26 cellular contexts compared by ENCODE assay signal in the genomic region with DNA sequence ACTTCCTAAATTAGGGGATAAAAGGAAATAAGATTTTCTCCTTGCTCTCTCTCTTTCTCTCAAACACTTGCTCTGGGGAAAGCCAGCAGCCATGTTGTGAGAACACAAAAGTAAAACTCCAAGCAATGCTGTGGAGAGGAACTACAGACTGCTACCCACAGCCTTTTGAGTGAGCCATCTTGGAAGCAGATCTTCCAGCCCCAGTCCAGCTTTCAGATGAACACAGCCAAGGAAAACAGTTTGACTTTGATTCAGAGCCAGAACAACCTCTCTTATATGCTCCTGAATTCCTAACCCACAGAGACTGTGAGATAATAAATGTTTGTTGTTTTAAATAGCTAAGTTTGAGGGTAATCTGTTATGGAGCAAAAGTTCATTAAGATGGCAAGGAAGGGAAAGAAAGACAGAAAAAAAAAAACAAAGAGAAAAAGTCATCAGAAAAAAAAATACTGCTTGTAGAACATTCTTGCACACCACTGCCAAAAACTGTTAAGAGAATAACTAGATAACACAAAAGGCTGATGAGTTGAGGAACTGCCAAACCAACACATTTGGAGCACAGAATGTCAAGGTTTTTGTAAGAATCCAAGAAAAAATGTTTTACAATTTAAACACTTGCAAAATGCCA.
"Had no signal": no experiment of that assay in that cellular context is flagged by ENCODE, and none has a peak within 500 bp of the region (broad histone marks: within the 10 kb centered on the region; RNA-seq: fewer than 3 reads in every experiment).

No MANE protein-coding gene starts in this region.

- ATAC-seq: gastrocnemius medialis; naive thymus-derived CD4-positive, alpha-beta T cell; psoas muscle had no signal

- FAIRE-seq: endometrium, urothelium cell line had no signal

- H3K4me3 Mint-ChIP-seq: activated B cell treated with CpG ODN at 0.5 μM for 24 hours; activated naive CD4-positive, alpha-beta T cell treated with anti-CD3 and anti-CD28 coated beads for 36 hours; activated naive CD8-positive, alpha-beta T cell treated with anti-CD3 and anti-CD28 coated beads for 36 hours; mesothelial cell of epicardium; naive thymus-derived CD4-positive, alpha-beta T cell; neural progenitor cell; T-helper 2 cell treated with Interferon-gamma antibody and Interleukin-4, amounts not matched to agents 5 μg/mL and 100 μg/mL, for 36 hours had no signal

- H3K4me3 ChIP-seq: adrenal gland, ascending aorta, colonic mucosa, gastrocnemius medialis, neural progenitor cell, psoas muscle, suprapubic skin, tibial nerve had no signal

- H3K27me3 Mint-ChIP-seq: activated naive CD8-positive, alpha-beta T cell treated with anti-CD3 and anti-CD28 coated beads for 36 hours had no signal

- H3K4me1 Mint-ChIP-seq: activated naive CD8-positive, alpha-beta T cell treated with anti-CD3 and anti-CD28 coated beads for 36 hours had no signal

- H3K27ac Mint-ChIP-seq: activated B cell treated with CpG ODN at 0.5 μM for 24 hours; activated naive CD4-positive, alpha-beta T cell treated with anti-CD3 and anti-CD28 coated beads for 36 hours; activated naive CD8-positive, alpha-beta T cell treated with anti-CD3 and anti-CD28 coated beads for 36 hours; mesothelial cell of epicardium; naive thymus-derived CD4-positive, alpha-beta T cell; neural progenitor cell; T-helper 2 cell treated with Interferon-gamma antibody and Interleukin-4, amounts not matched to agents 5 μg/mL and 100 μg/mL, for 36 hours had no signal

- DNase-seq: activated B cell treated with CpG ODN at 0.5 μM for 24 hours; activated CD8-positive, alpha-beta memory T cell treated with anti-CD3 and anti-CD28 coated beads for 24 hours; activated effector memory CD4-positive, alpha-beta T cell treated with Interleukin-2 at 50 U/mL for 16 hours; activated naive CD4-positive, alpha-beta T cell treated with anti-CD3 and anti-CD28 coated beads for 36 hours; activated naive CD8-positive, alpha-beta T cell treated with anti-CD3 and anti-CD28 coated beads for 36 hours; adrenal gland; colonic mucosa; effector CD8-positive, alpha-beta T cell; gastrocnemius medialis; glutamatergic neuron; islet precursor cell; naive thymus-derived CD4-positive, alpha-beta T cell; occipital lobe; psoas muscle; stimulated activated CD4-positive, alpha-beta T cell treated with anti-CD3 and anti-CD28 coated beads, Interleukin-15, amount 100 ng/mL, for 24 hours; stimulated activated CD4-positive, alpha-beta T cell treated with anti-CD3 and anti-CD28 coated beads, Interleukin-2, amount 100 ng/mL, for 24 hours; stimulated activated naive CD4-positive, alpha-beta T cell; T-helper 1 cell had no signal

- H3K36me3 Mint-ChIP-seq: activated naive CD8-positive, alpha-beta T cell treated with anti-CD3 and anti-CD28 coated beads for 36 hours; mesothelial cell of epicardium; naive thymus-derived CD4-positive, alpha-beta T cell; neural progenitor cell had no signal

- H3K9me3 Mint-ChIP-seq: activated naive CD4-positive, alpha-beta T cell treated with anti-CD3 and anti-CD28 coated beads for 36 hours; neural progenitor cell; T-helper 2 cell treated with Interferon-gamma antibody and Interleukin-4, amounts not matched to agents 5 μg/mL and 100 μg/mL, for 36 hours had no signal
